In the genomic region with DNA sequence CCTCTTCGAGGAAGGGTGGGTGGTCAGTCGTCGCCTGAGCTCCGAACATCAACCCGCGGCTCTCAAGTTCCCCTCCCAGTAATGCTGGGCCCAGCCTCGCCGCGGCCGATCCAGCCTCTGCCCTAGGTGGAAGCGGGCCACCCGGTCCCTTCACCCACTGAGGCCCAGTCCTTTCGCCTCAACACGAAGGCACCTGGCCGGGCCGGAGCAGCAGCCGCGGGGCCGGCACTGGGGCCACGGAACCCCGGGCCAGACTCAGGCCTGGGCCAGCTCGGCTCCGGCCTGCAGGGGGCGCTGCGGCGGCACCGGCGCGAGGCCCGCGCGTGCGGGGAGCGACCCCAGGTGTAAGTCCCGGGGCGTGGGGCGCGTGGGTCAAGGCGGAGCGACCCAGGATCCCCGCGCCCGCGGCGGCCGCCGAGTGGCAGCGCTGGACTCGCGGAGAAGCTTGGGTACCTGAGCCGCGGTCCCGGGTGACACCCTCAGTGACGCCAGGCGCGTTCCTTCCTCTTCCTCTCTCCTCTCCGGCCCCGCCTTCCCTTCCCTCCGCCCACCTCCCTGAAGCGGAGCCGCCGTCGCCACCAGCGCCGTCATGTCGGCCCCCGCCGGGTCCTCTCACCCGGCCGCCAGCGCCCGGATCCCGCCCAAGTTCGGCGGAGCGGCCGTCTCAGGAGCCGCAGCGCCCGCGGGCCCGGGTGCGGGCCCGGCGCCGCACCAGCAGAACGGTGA, we compare ENCODE assay signal across 8 cellular contexts. TPM values are rescaled to one million over a fixed set of nuclear protein-coding genes. Genes with fewer than 3 reads are reported as not detected.
DNase-seq lines count a peak whose midpoint lies in the region; ATAC-seq and TF ChIP-seq lines count a peak whose summit lies in the region.

Gene SEC24B (plus strand): TSS at position 535 of the 726 bp plus-strand sequence. CDS start 55 bp downstream, at position 590.

- H3K9me3 ChIP-seq in ectodermal cell (ENCODE audit: control insufficient read depth, low read length), result no peaks in the 10 kb centered on the region

- CTCF ChIA-PET in activated CD8-positive, alpha-beta T cell treated with anti-CD3 and anti-CD28 coated beads for 36 hours (lab: Charles Lee), result interaction anchor here (0.6 to 2.4 kb wide), 38 partner anchors 10 to 545 kb away, joined by 3 to 14 read pairs (median 4); partner anchors contain the start of gene MCUB

- peaks cover 53% of the 10 kb centered on the region for H3K4me1 Mint-ChIP-seq in activated CD8-positive, alpha-beta T cell treated with anti-CD3 and anti-CD28 coated beads for 36 hours (ENCODE audit: low read depth)

- H3K36me3 Mint-ChIP-seq in activated CD8-positive, alpha-beta T cell treated with anti-CD3 and anti-CD28 coated beads for 36 hours (ENCODE audit: low read depth), result peaks cover 2% of the 10 kb centered on the region

- H3K4me3 ChIP-seq in ectodermal cell (ENCODE audit: insufficient read depth, low read depth, low read length), result peak within 1 kb of the TSS; percentile 85

- H3K36me3 ChIP-seq in ectodermal cell (ENCODE audit: control insufficient read depth, insufficient read depth, low read length), result peaks cover 8% of the 10 kb centered on the region

- peak; percentile 16 for DNase-seq in NCI-H748 treated with DMSO at 0.1 percent for 48 hours (lab: John Stamatoyannopoulos, UW)
- DNase-seq in activated CD8-positive, alpha-beta T cell treated with anti-CD3 and anti-CD28 coated beads for 36 hours, result peak; percentile 92
- DNase-seq in medulla oblongata (ENCODE audit: extremely low spot score), result peak; percentile 85
- DNase-seq in stimulated activated CD8-positive, alpha-beta memory T cell treated with anti-CD3 and anti-CD28 coated beads, Interleukin-12 subunit alpha, Interleukin-12 subunit beta, amount 100 ng/mL, for 24 hours (ENCODE audit: extremely low read depth), result peak; percentile 67

- peak; percentile 95 for TF ChIP-seq CTCF in C4-2B (conservative IDR thresholded peaks at IDR 0.05)
- peak; percentile 92 for TF ChIP-seq CTCF in activated CD8-positive, alpha-beta T cell treated with anti-CD3 and anti-CD28 coated beads for 36 hours (IDR thresholded peaks at IDR 0.05)

- peaks cover 27% of the 10 kb centered on the region for H3K4me1 ChIP-seq in ectodermal cell (ENCODE audit: control insufficient read depth, insufficient read depth, low read length)

- WGBS in ectodermal cell, 2 experiments, result 0 to 1% methylated on average over 87 of the region's 87 CpGs

- H3K27me3 ChIP-seq in ectodermal cell (ENCODE audit: control insufficient read depth, insufficient read depth, low read length, poor library complexity, severe bottlenecking), result no peaks in the 10 kb centered on the region

- intact Hi-C loops in activated CD8-positive, alpha-beta T cell treated with anti-CD3 and anti-CD28 coated beads for 36 hours (cut with micrococcal nuclease), result loop anchor here (5.0 kb wide), 1 partner anchor 139 kb away; no protein-coding TSS in a partner anchor

- peak within 1 kb of the TSS; percentile 92 for H3K27ac Mint-ChIP-seq in activated CD8-positive, alpha-beta T cell treated with anti-CD3 and anti-CD28 coated beads for 36 hours

- H3K27me3 Mint-ChIP-seq in activated CD8-positive, alpha-beta T cell treated with anti-CD3 and anti-CD28 coated beads for 36 hours, result no peaks in the 10 kb centered on the region

- no peaks in the 10 kb centered on the region for H3K9me3 Mint-ChIP-seq in activated CD8-positive, alpha-beta T cell treated with anti-CD3 and anti-CD28 coated beads for 36 hours

- H3K27ac ChIP-seq in C4-2B, result peak within 1 kb of the TSS; percentile 78
- H3K27ac ChIP-seq in ectodermal cell (ENCODE audit: insufficient read depth, low read depth, low read length, poor library complexity, severe bottlenecking), result peak within 1 kb of the TSS; percentile 80

- ATAC-seq in GM19324 (IDR thresholded peaks at IDR 0.05; ENCODE audit: low FRiP score, unreplicated experiment) (peak; percentile 95), HG03460 (IDR thresholded peaks at IDR 0.05; ENCODE audit: unreplicated experiment) (peak; percentile 89)
- peak; percentile 87 for ATAC-seq in activated CD8-positive, alpha-beta T cell treated with anti-CD3 and anti-CD28 coated beads for 36 hours

- POLR2A ChIA-PET in activated CD8-positive, alpha-beta T cell treated with anti-CD3 and anti-CD28 coated beads for 36 hours (lab: Charles Lee), result interaction anchor here (1.6 to 2.2 kb wide), 2 partner anchors 126 to 389 kb away, joined by 3 to 10 read pairs; partner anchors contain the start of gene MCUB

- peak within 1 kb of the TSS; percentile 87 for H3K4me3 Mint-ChIP-seq in activated CD8-positive, alpha-beta T cell treated with anti-CD3 and anti-CD28 coated beads for 36 hours

RNA-seq across cellular contexts. Expression of gene SEC24B, which starts in this region (rescaled TPM):
- 10 to 100 TPM; 25.8 to 26.0 TPM for total RNA-seq in activated CD8-positive, alpha-beta T cell treated with anti-CD3 and anti-CD28 coated beads for 36 hours
- 31.9 TPM for polyA plus RNA-seq in ectodermal cell (2013, experiment 1 of 4)
- 31.6 TPM for polyA plus RNA-seq in ectodermal cell (2013, experiment 2 of 4)
- 28.7 TPM for polyA plus RNA-seq in ectodermal cell (2013, experiment 3 of 4)
- 32.4 TPM for polyA plus RNA-seq in ectodermal cell (2013, experiment 4 of 4)

Comparison
In these comparisons a context has a peak if more than half of its experiments do, and no peak if none do; other contexts are left out.
1. Peak in every context shown above with its lines: DNase-seq, ATAC-seq, H3K4me3 ChIP-seq and H3K27ac ChIP-seq.
2. DNase-seq: peak in every context shown above with its lines; median percentile 92 in activated CD8-positive, alpha-beta T cell treated with anti-CD3 and anti-CD28 coated beads for 36 hours; 85 in medulla oblongata; 67 in stimulated activated CD8-positive, alpha-beta memory T cell treated with anti-CD3 and anti-CD28 coated beads, Interleukin-12 subunit alpha, Interleukin-12 subunit beta, amount 100 ng/mL, for 24 hours; 16 in NCI-H748 treated with DMSO at 0.1 percent for 48 hours.